Comparison of ENCODE assay signal across 8 cellular contexts in the genomic region with DNA sequence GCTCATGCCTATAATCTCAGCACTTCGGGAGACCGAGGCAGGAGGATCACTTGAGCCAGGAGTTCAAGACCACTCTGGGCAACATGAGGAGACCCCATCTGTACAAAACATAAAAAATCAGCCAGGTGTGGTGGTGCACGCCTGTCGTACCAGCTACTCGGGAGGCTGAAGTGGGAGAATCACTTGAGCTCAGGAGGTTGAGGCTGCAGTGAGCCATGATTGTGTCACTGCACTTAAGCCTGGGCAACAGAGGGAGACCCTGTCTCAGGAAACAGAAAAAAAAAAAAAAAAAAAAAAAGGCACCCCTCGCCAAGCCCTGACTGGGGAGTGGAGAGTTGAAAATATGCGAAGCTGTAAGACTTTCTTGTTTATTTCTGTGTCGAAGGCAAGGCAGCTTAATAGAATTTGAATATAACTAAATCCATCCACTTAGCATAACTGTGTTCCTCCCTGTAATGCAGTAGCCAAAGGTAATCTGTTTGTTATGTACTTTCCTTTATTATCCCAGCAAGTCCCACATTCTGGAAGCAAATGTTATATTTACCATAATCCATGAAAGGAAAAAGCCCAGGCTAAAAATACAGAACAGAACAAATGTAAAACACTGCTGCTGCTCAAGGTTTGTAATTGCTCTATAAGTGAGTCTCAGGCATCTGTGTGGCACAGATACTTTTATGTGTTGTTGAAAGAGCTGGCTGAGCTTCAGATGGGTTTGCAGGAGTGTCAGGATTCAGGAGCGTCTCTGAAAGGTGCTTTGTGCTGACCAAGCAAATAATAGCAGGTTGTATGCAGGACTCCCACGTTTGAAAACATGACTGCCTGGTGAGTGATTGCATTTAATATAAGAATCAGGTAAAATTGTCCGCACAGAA.
DNase-seq lines count a peak whose midpoint lies in the region; ATAC-seq and TF ChIP-seq lines count a peak whose summit lies in the region.

No MANE protein-coding gene starts in this region.

- H3K36me3 Mint-ChIP-seq in glutamatergic neuron (ENCODE audit: unreplicated experiment): no peaks in the 10 kb centered on the region

- no peak for TF ChIP-seq CTCF in glutamatergic neuron (IDR thresholded peaks at IDR 0.05; ENCODE audit: partially characterized antibody, unreplicated experiment)

- H3K9me3 Mint-ChIP-seq in glutamatergic neuron (ENCODE audit: unreplicated experiment): peaks cover 4% of the 10 kb centered on the region

- no peak overlapping the region for H3K4me3 Mint-ChIP-seq in glutamatergic neuron (ENCODE audit: unreplicated experiment)

- H3K27ac Mint-ChIP-seq in glutamatergic neuron (ENCODE audit: unreplicated experiment): peak overlapping the region; percentile 30

- peaks cover 6% of the 10 kb centered on the region for H3K27me3 Mint-ChIP-seq in glutamatergic neuron (ENCODE audit: unreplicated experiment)

- ATAC-seq in GM21528 (IDR thresholded peaks at IDR 0.05; ENCODE audit: low FRiP score, unreplicated experiment): peak; percentile 30
- peak; percentile 3 for ATAC-seq in HG03565 (IDR thresholded peaks at IDR 0.05; ENCODE audit: unreplicated experiment)

- H3K4me1 Mint-ChIP-seq in glutamatergic neuron (ENCODE audit: low read depth, unreplicated experiment): peaks cover 37% of the 10 kb centered on the region

- in situ Hi-C loops in G401 (cut with HindIII; ENCODE audit: low sequenced_read_pairs): no loop called here

- peak; percentile 57 for DNase-seq in G401 (ENCODE audit: low spot score)
- no peak for DNase-seq in glutamatergic neuron
- DNase-seq in HK-2 (ENCODE audit: unreplicated experiment): no peak
- DNase-seq in kidney tubule cell (ENCODE audit: low spot score): no peak
- no peak for DNase-seq in hepatic stellate cell (ENCODE audit: low spot score)
- DNase-seq in activated CD4-positive, CD25-positive, alpha-beta regulatory T cell treated with anti-CD3 and anti-CD28 coated beads, Interleukin-2, amount 50 U/mL, for 72 hours: no peak
